Comparison of ENCODE assay signal across 15 cellular contexts in genomic region chr9:14417230-14417629, GRCh38.
"Had no signal": no experiment of that assay in that cellular context is flagged by ENCODE, and none has a peak within 500 bp of the region (broad histone marks: within the 10 kb centered on the region; RNA-seq: fewer than 3 reads in every experiment).

No MANE protein-coding gene starts in this region.

- H3K27me3 ChIP-seq: colonic mucosa, left lung, right lobe of liver had no signal

- ATAC-seq: activated CD4-positive, CD25-positive, alpha-beta regulatory T cell treated with anti-CD3 and anti-CD28 coated beads, Interleukin-2, amount 50 U/mL, for 24 hours; activated T-cell treated with anti-CD3 and anti-CD28 coated beads, Interleukin-2, amount 50 U/mL, for 4 hours; left lung; natural killer cell treated with Interleukin-12 subunit alpha and Interleukin-12 subunit beta and Interleukin-15 and Interleukin-18, amount 100 ng/mL, for 72 hours; right lobe of liver; stimulated activated naive CD8-positive, alpha-beta T cell treated with anti-CD3 and anti-CD28 coated beads, Interleukin-15, Interleukin-2, amounts not matched to agents 100 U/mL and 50 U/mL, for 24 hours had no signal

- FAIRE-seq: endothelial cell of umbilical vein, islet of Langerhans had no signal

- DNase-seq: activated effector memory CD4-positive, alpha-beta T cell treated with anti-CD3 and anti-CD28 coated beads, Interleukin-2, amount 50 U/mL, for 16 hours; activated T-cell treated with anti-CD3 and anti-CD28 coated beads, Interleukin-2, amount 50 U/mL, for 4 hours; anterior cingulate cortex; colonic mucosa; foreskin melanocyte; head of caudate nucleus; left lung; mesenchymal stem cell; right lobe of liver; stimulated activated naive CD8-positive, alpha-beta T cell treated with anti-CD3 and anti-CD28 coated beads, Interleukin-15, Interleukin-2, amounts not matched to agents 100 U/mL and 50 U/mL, for 24 hours had no signal

- H3K4me3 ChIP-seq: colonic mucosa, left lung, prostate gland, right lobe of liver had no signal

- H3K36me3 ChIP-seq: colonic mucosa, left lung, prostate gland, right lobe of liver had no signal
